8 cellular contexts compared by ENCODE assay signal in genomic region chr2:152635635-152636298, GRCh38.
A peak's percentile ranks its signal among the peaks of the same experiment; 100 is the strongest.
DNase-seq lines count a peak whose midpoint lies in the region; ATAC-seq and TF ChIP-seq lines count a peak whose summit lies in the region.

No MANE protein-coding gene starts in this region.

- H3K4me3 Mint-ChIP-seq in GM23338, result no peak overlapping the region
- H3K4me3 Mint-ChIP-seq in activated B cell treated with CpG ODN at 0.5 μM for 24 hours, result no peak overlapping the region

- H3K36me3 Mint-ChIP-seq in GM23338 (ENCODE audit: low read depth) (peaks cover 48% of the 10 kb centered on the region), activated B cell treated with CpG ODN at 0.5 μM for 24 hours (ENCODE audit: low read depth) (no peaks in the 10 kb centered on the region)

- H3K4me2 ChIP-seq in GM23338, result no peak overlapping the region

- H3F3A ChIP-seq in GM23338 (replicated peaks; ENCODE audit: low read depth), result no peaks in the 10 kb centered on the region

- H3K27ac ChIP-seq in GM23338 (ENCODE audit: low read depth), result no peak overlapping the region

- H3K27me3 ChIP-seq in GM23338 (ENCODE audit: insufficient read depth), result no peaks in the 10 kb centered on the region

- TF ChIP-seq CTCF in GM23338 (conservative IDR thresholded peaks at IDR 0.05; ENCODE audit: low read depth in 2 of 2) (peak; percentile 87 to 89), activated B cell treated with CpG ODN at 0.5 μM for 24 hours (IDR thresholded peaks at IDR 0.05) (no peak), cardiac fibroblast (IDR thresholded peaks at IDR 0.05; ENCODE audit: low read depth, low read length) (peak; percentile 65)

- peaks cover 2% of the 10 kb centered on the region; the same call in 1 of the 3 replicates for H3K9me3 Mint-ChIP-seq in GM23338
- no peaks in the 10 kb centered on the region for H3K9me3 Mint-ChIP-seq in activated B cell treated with CpG ODN at 0.5 μM for 24 hours

- H3K4me1 Mint-ChIP-seq in GM23338 (no peaks in the 10 kb centered on the region), activated B cell treated with CpG ODN at 0.5 μM for 24 hours (no peaks in the 10 kb centered on the region)

- no peaks in the 10 kb centered on the region for H3K79me2 ChIP-seq in GM23338 (replicated peaks; ENCODE audit: insufficient read depth)

- peak; percentile 95 for ATAC-seq in GM23338
- ATAC-seq in activated B cell treated with CpG ODN at 0.5 μM for 24 hours (ENCODE audit: low read depth), result peak; percentile 70

- DNase-seq in DMS153 treated with DMSO at 0.1 percent for 48 hours (lab: John Stamatoyannopoulos, UW; ENCODE audit: unreplicated experiment), result peak; percentile 53
- peak; percentile 87 for DNase-seq in GM23338 (ENCODE audit: low spot score)
- DNase-seq in NCI-H187 treated with DMSO at 0.1 percent for 48 hours (lab: John Stamatoyannopoulos, UW), result peak; percentile 7
- DNase-seq in activated B cell treated with CpG ODN at 0.5 μM for 24 hours, result peak; percentile 36
- DNase-seq in cardiac fibroblast (ENCODE audit: low read depth in 2 of 2), result peak; percentile 66 to 73
- peak; percentile 62 for DNase-seq in kidney tubule cell (ENCODE audit: low spot score)
- DNase-seq in stimulated activated CD4-positive, alpha-beta T cell treated with anti-CD3 and anti-CD28 coated beads, TNF-alpha, amount 100 ng/mL, for 1 hour (ENCODE audit: low read depth in 3 of 3, low spot score in 1 of 3), result peak; percentile 7 to 52 (median 23)
- no peak for DNase-seq in GF-D8 (lab: John Stamatoyannopoulos, UW)

- H3K27me3 Mint-ChIP-seq in GM23338 (ENCODE audit: insufficient read depth, low read depth, poor library complexity) (peaks cover 10% of the 10 kb centered on the region), activated B cell treated with CpG ODN at 0.5 μM for 24 hours (no peaks in the 10 kb centered on the region)

- H3K4me3 ChIP-seq in GM23338 (no peak overlapping the region), cardiac fibroblast (replicated peaks in 1 of 2; ENCODE audit: low read depth in 2 of 2, low read length in 2 of 2) (no peak overlapping the region)

- no peaks in the 10 kb centered on the region for H3K9me2 ChIP-seq in GM23338 (ENCODE audit: insufficient read depth)

- no peak overlapping the region for H2AFZ ChIP-seq in GM23338

- H4K20me1 ChIP-seq in GM23338 (replicated peaks; ENCODE audit: insufficient read depth), result no peaks in the 10 kb centered on the region

- intact Hi-C loops in activated B cell treated with CpG ODN at 0.5 μM for 24 hours (cut with micrococcal nuclease), result loop anchor here (1.0 kb wide), 4 partner anchors 300 to 598 kb away; partner anchors contain the start of gene FMNL2

- POLR2A ChIA-PET in activated B cell treated with CpG ODN at 0.5 μM for 24 hours (lab: Charles Lee), result interaction anchor here (1.3 to 2.5 kb wide), 2 partner anchors 81 to 460 kb away, joined by 3 to 20 read pairs; partner anchors contain the start of genes PRPF40A and STAM2

- H3K27ac Mint-ChIP-seq in GM23338 (no peak overlapping the region), activated B cell treated with CpG ODN at 0.5 μM for 24 hours (no peak overlapping the region)

- no peaks in the 10 kb centered on the region for H3K4me1 ChIP-seq in GM23338 (ENCODE audit: insufficient read depth)

- peaks cover 21% of the 10 kb centered on the region for H3K36me3 ChIP-seq in GM23338 (ENCODE audit: insufficient read depth)

- CTCF ChIA-PET in activated B cell treated with CpG ODN at 0.5 μM for 24 hours (lab: Charles Lee), result interaction anchor here (0.6 to 3.3 kb wide), 32 partner anchors 8 to 884 kb away, joined by 3 to 40 read pairs (median 4); partner anchors contain the start of gene STAM2

TF ChIP-seq in GM23338, 12 proteins besides CTCF, POLR2A, EP300 and RAD21:
- TF ChIP-seq REST (IDR thresholded peaks at IDR 0.05; ENCODE audit: unreplicated experiment) (no peak), STAT1 (IDR thresholded peaks at IDR 0.05; ENCODE audit: unreplicated experiment) (no peak), NANOG (IDR thresholded peaks at IDR 0.05; ENCODE audit: borderline replicate concordance) (no peak), CREB1 (CRISPR knock-in tag; IDR thresholded peaks at IDR 0.05; ENCODE audit: low read depth) (no peak), POLR2AphosphoS5 (IDR thresholded peaks at IDR 0.05; ENCODE audit: low read depth) (no peak)
- TF ChIP-seq, protein P1, sequence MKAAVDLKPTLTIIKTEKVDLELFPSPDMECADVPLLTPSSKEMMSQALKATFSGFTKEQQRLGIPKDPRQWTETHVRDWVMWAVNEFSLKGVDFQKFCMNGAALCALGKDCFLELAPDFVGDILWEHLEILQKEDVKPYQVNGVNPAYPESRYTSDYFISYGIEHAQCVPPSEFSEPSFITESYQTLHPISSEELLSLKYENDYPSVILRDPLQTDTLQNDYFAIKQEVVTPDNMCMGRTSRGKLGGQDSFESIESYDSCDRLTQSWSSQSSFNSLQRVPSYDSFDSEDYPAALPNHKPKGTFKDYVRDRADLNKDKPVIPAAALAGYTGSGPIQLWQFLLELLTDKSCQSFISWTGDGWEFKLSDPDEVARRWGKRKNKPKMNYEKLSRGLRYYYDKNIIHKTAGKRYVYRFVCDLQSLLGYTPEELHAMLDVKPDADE (IDR thresholded peaks at IDR 0.05), result no peak
TF ChIP-seq in GM23338: peak in this region for 0.
